ENCODE assay signal across 8 cellular contexts in the genomic region with DNA sequence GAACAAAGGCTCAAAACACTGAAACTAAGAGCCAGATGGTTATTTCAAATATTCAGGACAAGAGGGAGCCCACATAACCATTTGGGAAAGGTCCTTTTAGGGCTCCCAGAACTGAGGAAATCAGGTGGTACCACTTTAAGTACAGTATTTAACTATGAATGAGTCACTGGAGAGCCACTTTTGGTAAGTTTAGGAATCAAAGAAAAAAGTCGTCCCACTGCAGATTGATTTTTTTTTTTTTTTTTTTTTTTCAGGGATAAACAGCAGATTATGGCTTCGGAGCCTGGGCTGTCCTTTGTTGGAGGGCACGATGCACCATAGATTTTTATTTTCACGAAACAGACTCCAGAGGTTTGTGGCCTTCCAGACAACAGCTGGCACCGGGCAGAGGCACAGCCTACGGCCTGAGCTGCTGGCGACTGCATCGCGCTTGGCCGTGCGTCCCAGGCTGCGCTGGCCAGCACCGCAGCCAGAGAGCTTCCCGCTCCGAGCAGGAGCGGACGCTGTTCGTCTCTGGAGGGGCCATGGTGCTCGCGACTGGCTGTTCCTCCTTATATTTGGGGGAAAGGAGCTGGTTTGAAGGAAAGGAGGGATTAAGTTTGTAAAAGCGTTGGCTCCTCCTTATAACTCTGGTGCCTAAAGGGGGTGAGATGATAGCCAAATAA.
DNase-seq lines count a peak whose midpoint lies in the region; ATAC-seq, FAIRE-seq and TF ChIP-seq lines count a peak whose summit lies in the region.

No MANE protein-coding gene starts in this region.

- no peak overlapping the region for H3K27ac ChIP-seq in A673 (ENCODE audit: low read depth, low read length, poor library complexity, severe bottlenecking)
- H3K27ac ChIP-seq in WERI-Rb-1, result peak overlapping the region; percentile 77

- H3K36me3 ChIP-seq in A673 (ENCODE audit: insufficient read depth, low read length, poor library complexity, severe bottlenecking) (no peaks in the 10 kb centered on the region), WERI-Rb-1 (no peaks in the 10 kb centered on the region)

- TF ChIP-seq POLR2A in H54 (IDR thresholded peaks at IDR 0.05; ENCODE audit: low read depth, low read length), result no peak

- intact Hi-C loops in A673 (cut with micrococcal nuclease; ENCODE audit: unreplicated experiment), result no loop called here
- intact Hi-C loops in Right ventricle myocardium superior (cut with DNase I), result no loop called here
- intact Hi-C loops in posterior cingulate gyrus (cut with DNase I), result no loop called here

- DNase-seq in A673 (ENCODE audit: low spot score), result peak; percentile 1
- DNase-seq in H54 (ENCODE audit: insufficient read length, low spot score), result peak; percentile 25
- peak; percentile 31 for DNase-seq in WERI-Rb-1
- DNase-seq in Right ventricle myocardium superior, result peak; percentile 54
- DNase-seq in posterior cingulate gyrus, result peak in 6 of 10 donors; percentile 10 to 86 (median 42)
- DNase-seq in activated CD4-positive, alpha-beta T cell treated with anti-CD3 and anti-CD28 coated beads, Interleukin-2, amount 50 U/mL, for 4 hours, result no peak

- CTCF ChIA-PET in A673 (lab: Charles Lee), result no interaction called here

- peak; percentile 77 for ATAC-seq in Right ventricle myocardium superior (ENCODE audit: poor library complexity)
- no peak for ATAC-seq in GM18858 (IDR thresholded peaks at IDR 0.05; ENCODE audit: unreplicated experiment)
- no peak for ATAC-seq in GM19023 (IDR thresholded peaks at IDR 0.05; ENCODE audit: unreplicated experiment)

- no peak for TF ChIP-seq CTCF in A673 (conservative IDR thresholded peaks at IDR 0.05; ENCODE audit: low read depth, low read length)
- no peak for TF ChIP-seq CTCF in WERI-Rb-1 (IDR thresholded peaks at IDR 0.05; ENCODE audit: low read depth, low read length)

- no TSS peak for BruUV-seq in A673 (replicated peaks; lab: Mats Ljungman, UMichigan)

- peaks cover 91% of the 10 kb centered on the region for H3K27me3 ChIP-seq in A673 (replicated peaks; ENCODE audit: insufficient read depth, low read depth, low read length, poor library complexity)
- no peaks in the 10 kb centered on the region for H3K27me3 ChIP-seq in WERI-Rb-1 (ENCODE audit: insufficient read depth, low read depth, severe bottlenecking)

- H3K4me1 ChIP-seq in A673 (ENCODE audit: insufficient read depth, low read length, poor library complexity, severe bottlenecking), result no peaks in the 10 kb centered on the region

- H3K4me3 ChIP-seq in A673 (ENCODE audit: low read depth, low read length, poor library complexity, severe bottlenecking), result peak overlapping the region; percentile 45
- peak overlapping the region; percentile 59 for H3K4me3 ChIP-seq in WERI-Rb-1 (ENCODE audit: low read depth, low read length)

- POLR2A ChIA-PET in A673 (lab: Charles Lee; ENCODE audit: low non-redundant PET), result no interaction called here

- no peak for FAIRE-seq in H54 (lab: Jason Lieb, UNC)

- H3K9me3 ChIP-seq in A673 (ENCODE audit: low read depth, low read length, poor library complexity, severe bottlenecking), result no peaks in the 10 kb centered on the region
- no peaks in the 10 kb centered on the region for H3K9me3 ChIP-seq in WERI-Rb-1 (ENCODE audit: severe bottlenecking)

Comparison
In these comparisons a context has a peak if more than half of its experiments do, and no peak if none do; other contexts are left out.
1. DNase-seq: peak in A673 (single experiment), H54 (single experiment), WERI-Rb-1 (single experiment), Right ventricle myocardium superior (single experiment) and posterior cingulate gyrus (6 of 10); none in activated CD4-positive, alpha-beta T cell treated with anti-CD3 and anti-CD28 coated beads, Interleukin-2, amount 50 U/mL, for 4 hours (0 of 2).